ENCODE assay signal across 18 cellular contexts in the genomic region with DNA sequence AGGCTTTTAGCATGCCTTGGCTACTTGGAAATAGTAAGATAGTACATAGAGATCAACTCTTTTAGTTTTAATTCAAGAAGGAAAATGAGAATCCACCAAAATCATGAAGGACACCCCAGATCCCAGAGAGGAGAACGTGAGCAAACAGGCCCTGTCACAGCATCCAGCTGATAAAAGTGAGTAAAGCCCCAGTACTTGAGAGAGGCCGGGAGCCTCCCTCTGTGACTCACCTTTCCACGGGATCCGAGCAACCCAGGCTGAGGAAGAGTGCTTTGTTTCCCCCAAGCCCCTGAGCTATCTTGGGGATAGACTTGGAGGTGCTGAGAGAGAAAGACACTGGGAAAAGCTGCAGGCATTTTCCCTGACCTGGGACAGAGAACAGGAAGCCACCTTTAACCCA.
DNase-seq lines count a peak whose midpoint lies in the region; ATAC-seq, FAIRE-seq and TF ChIP-seq lines count a peak whose summit lies in the region.
"Had no signal": no experiment of that assay in that cellular context is flagged by ENCODE, and none has a peak within 500 bp of the region (broad histone marks: within the 10 kb centered on the region; RNA-seq: fewer than 3 reads in every experiment).

No MANE protein-coding gene starts in this region.

- in situ Hi-C loops in K562 (cut with MboI), result no loop called here

- H3K36me3 ChIP-seq in K562 (ENCODE audit: control insufficient read depth, insufficient read depth, low read length), result no peaks in the 10 kb centered on the region
- H3K36me3 ChIP-seq: HAP-1 had no signal

- peak; percentile 44 for FAIRE-seq in K562 (lab: Jason Lieb, UNC)
- FAIRE-seq: A204.1, GM12878 had no signal

- TF ChIP-seq RAD21 in K562 (CRISPR knock-in tag; conservative IDR thresholded peaks at IDR 0.05 in 1 of 2, IDR thresholded peaks at IDR 0.05 in 1 of 2), result no peak

- no peaks in the 10 kb centered on the region; the same call in 1 of the 2 replicates for H3K9me3 ChIP-seq in K562 (replicated peaks; ENCODE audit: control insufficient read depth, insufficient read depth, low read depth, low read length)
- H3K9me3 ChIP-seq: HAP-1 had no signal

- peaks cover 13% of the 10 kb centered on the region for H3K9me3 Mint-ChIP-seq in natural killer cell treated with Interleukin-12 subunit alpha and Interleukin-12 subunit beta and Interleukin-15 and Interleukin-18, amount 100 ng/mL, for 72 hours

- no peak overlapping the region for H3K4me3 ChIP-seq in K562
- H3K4me3 ChIP-seq: GM12878, GM23248, HAP-1 had no signal

- H3K36me3 Mint-ChIP-seq in natural killer cell treated with Interleukin-12 subunit alpha and Interleukin-12 subunit beta and Interleukin-15 and Interleukin-18, amount 100 ng/mL, for 72 hours, result peaks cover 21% of the 10 kb centered on the region

- intact Hi-C loops in K562 (cut with micrococcal nuclease), result no loop called here

- H3K9me1 ChIP-seq in K562 (ENCODE audit: control insufficient read depth, insufficient read depth, low read length), result no peaks in the 10 kb centered on the region

- WGBS in K562 (ENCODE audit: insufficient coverage, low coverage, missing lambda C conversion rate), result 0% methylated on average over 4 of the region's 4 CpGs

- TF ChIP-seq POLR2A in K562 (conservative IDR thresholded peaks at IDR 0.05), result no peak

- peaks cover 0 to 3% of the 10 kb centered on the region in 2 donors for H3K27me3 Mint-ChIP-seq in natural killer cell treated with Interleukin-12 subunit alpha and Interleukin-12 subunit beta and Interleukin-15 and Interleukin-18, amount 100 ng/mL, for 72 hours
- H3K27me3 Mint-ChIP-seq: CD4-positive, alpha-beta T cell had no signal

- no peaks in the 10 kb centered on the region for H3K79me2 ChIP-seq in K562 (ENCODE audit: control insufficient read depth, insufficient read depth, low read length)

- H4K20me1 ChIP-seq in K562 (replicated peaks; ENCODE audit: control insufficient read depth, insufficient read depth, low read length), result no peaks in the 10 kb centered on the region

- no peaks in the 10 kb centered on the region for H3K4me1 ChIP-seq in K562 (replicated peaks in 1 of 2; ENCODE audit: control insufficient read depth in 2 of 2, insufficient read depth in 2 of 2, low read length in 2 of 2)
- no peaks in the 10 kb centered on the region for H3K4me1 ChIP-seq in foreskin keratinocyte
- H3K4me1 ChIP-seq: HAP-1 had no signal

- TF ChIP-seq EP300 in K562 (IDR thresholded peaks at IDR 0.05; ENCODE audit: low read length), result no peak

- H3K4me3 Mint-ChIP-seq in natural killer cell treated with Interleukin-12 subunit alpha and Interleukin-12 subunit beta and Interleukin-15 and Interleukin-18, amount 100 ng/mL, for 72 hours, result no peak overlapping the region
- H3K4me3 Mint-ChIP-seq: CD4-positive, alpha-beta T cell had no signal

- TF ChIP-seq CTCF in K562 (IDR thresholded peaks at IDR 0.05 in 2 of 3, conservative IDR thresholded peaks at IDR 0.05 in 1 of 3; ENCODE audit: insufficient read depth in 2 of 3, low read depth in 1 of 3, low read length in 3 of 3), result no peak
- no peak for TF ChIP-seq CTCF in foreskin keratinocyte (conservative IDR thresholded peaks at IDR 0.05)

- H3K27me3 ChIP-seq in K562 (ENCODE audit: control insufficient read depth in 2 of 2, insufficient read depth in 2 of 2, low read length in 2 of 2) (no peaks in the 10 kb centered on the region), foreskin keratinocyte (no peaks in the 10 kb centered on the region)

- peak; percentile 19 for DNase-seq in ELR (ENCODE audit: low read depth)
- peak; percentile 21 for DNase-seq in RPMI7951 (ENCODE audit: low read depth)
- DNase-seq in K562 (ENCODE audit: extremely low read depth in 1 of 4, low spot score in 3 of 4), result no peak
- peak; percentile 24 to 58 for DNase-seq in foreskin keratinocyte
- no peak for DNase-seq in epidermal melanocyte (ENCODE audit: insufficient read length, low spot score)
- DNase-seq in natural killer cell treated with Interleukin-12 subunit alpha and Interleukin-12 subunit beta and Interleukin-15 and Interleukin-18, amount 100 ng/mL, for 72 hours (ENCODE audit: low spot score), result no peak
- DNase-seq: ACHN; CD4-positive, alpha-beta T cell; DMS153; DMS79; GM23248; IMR-90; KBM-7 had no signal

- ATAC-seq in K562 (no peak), foreskin keratinocyte (peak; percentile 98), HG02759 (IDR thresholded peaks at IDR 0.05; ENCODE audit: unreplicated experiment) (no peak)
- ATAC-seq in natural killer cell treated with Interleukin-12 subunit alpha and Interleukin-12 subunit beta and Interleukin-15 and Interleukin-18, amount 100 ng/mL, for 72 hours, result no peak
- ATAC-seq: GM12878 had no signal

- POLR2A ChIA-PET in K562 (lab: Yijun Ruan, JAX), result no interaction called here

- H2AFZ ChIP-seq in K562 (ENCODE audit: low read depth, low read length), result no peak overlapping the region
- H2AFZ ChIP-seq: GM23248 had no signal

- BruUV-seq in K562 (replicated peaks; lab: Mats Ljungman, UMichigan), result no TSS peak

- H3K27ac Mint-ChIP-seq in natural killer cell treated with Interleukin-12 subunit alpha and Interleukin-12 subunit beta and Interleukin-15 and Interleukin-18, amount 100 ng/mL, for 72 hours, result no peak overlapping the region
- H3K27ac Mint-ChIP-seq: CD4-positive, alpha-beta T cell had no signal

- CTCF ChIA-PET in K562 (lab: Yijun Ruan, JAX; ENCODE audit: low intra/inter-chr PET ratio), result no interaction called here

- H3K27ac ChIP-seq in K562 (ENCODE audit: extremely low read depth, low read depth, low read length) (no peak overlapping the region), foreskin keratinocyte (no peak overlapping the region)
- H3K27ac ChIP-seq: C4-2B, GM23248 had no signal

- no peak overlapping the region for H3K4me2 ChIP-seq in K562 (ENCODE audit: insufficient read depth, low read length)

- H3K9ac ChIP-seq in K562 (ENCODE audit: insufficient read depth in 1 of 2, low read depth in 2 of 2, low read length in 2 of 2), result no peak overlapping the region
- H3K9ac ChIP-seq: GM23248 had no signal

- no peaks in the 10 kb centered on the region for H3K4me1 Mint-ChIP-seq in natural killer cell treated with Interleukin-12 subunit alpha and Interleukin-12 subunit beta and Interleukin-15 and Interleukin-18, amount 100 ng/mL, for 72 hours (ENCODE audit: low read depth in 2 of 2)

TF ChIP-seq in K562, 482 proteins besides CTCF, POLR2A, EP300 and RAD21:
- TF ChIP-seq EGR1 (conservative IDR thresholded peaks at IDR 0.05) (no peak), ZKSCAN3 (CRISPR knock-in tag; IDR thresholded peaks at IDR 0.05) (no peak), NRF1 (conservative IDR thresholded peaks at IDR 0.05 in 1 of 2, IDR thresholded peaks at IDR 0.05 in 1 of 2) (no peak), ZNF3 (CRISPR knock-in tag; IDR thresholded peaks at IDR 0.05) (no peak), BMI1 (IDR thresholded peaks at IDR 0.05; ENCODE audit: low read length) (no peak), MTA1 (IDR thresholded peaks at IDR 0.05; ENCODE audit: borderline replicate concordance) (no peak), MCM2 (IDR thresholded peaks at IDR 0.05; ENCODE audit: low read depth) (no peak), NR2C1 (IDR thresholded peaks at IDR 0.05) (no peak), NR2C1 (tag; IDR thresholded peaks at IDR 0.05) (no peak)
- TF ChIP-seq, protein P1, sequence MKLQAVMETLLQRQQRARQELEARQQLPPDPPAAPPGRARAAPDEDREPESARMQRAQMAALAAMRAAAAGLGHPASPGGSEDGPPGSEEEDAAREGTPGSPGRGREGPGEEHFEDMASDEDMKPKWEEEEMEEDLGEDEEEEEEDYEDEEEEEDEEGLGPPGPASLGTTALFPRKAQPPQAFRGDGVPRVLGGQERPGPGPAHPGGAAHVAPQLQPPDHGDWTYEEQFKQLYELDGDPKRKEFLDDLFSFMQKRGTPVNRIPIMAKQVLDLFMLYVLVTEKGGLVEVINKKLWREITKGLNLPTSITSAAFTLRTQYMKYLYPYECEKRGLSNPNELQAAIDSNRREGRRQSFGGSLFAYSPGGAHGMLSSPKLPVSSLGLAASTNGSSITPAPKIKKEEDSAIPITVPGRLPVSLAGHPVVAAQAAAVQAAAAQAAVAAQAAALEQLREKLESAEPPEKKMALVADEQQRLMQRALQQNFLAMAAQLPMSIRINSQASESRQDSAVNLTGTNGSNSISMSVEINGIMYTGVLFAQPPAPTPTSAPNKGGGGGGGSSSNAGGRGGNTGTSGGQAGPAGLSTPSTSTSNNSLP (IDR thresholded peaks at IDR 0.05; ENCODE audit: borderline replicate concordance, low read depth, low read length), result no peak
- TF ChIP-seq, protein P2, sequence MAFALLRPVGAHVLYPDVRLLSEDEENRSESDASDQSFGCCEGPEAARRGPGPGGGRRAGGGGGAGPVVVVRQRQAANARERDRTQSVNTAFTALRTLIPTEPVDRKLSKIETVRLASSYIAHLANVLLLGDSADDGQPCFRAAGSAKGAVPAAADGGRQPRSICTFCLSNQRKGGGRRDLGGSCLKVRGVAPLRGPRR (CRISPR knock-in tag; IDR thresholded peaks at IDR 0.05), result no peak
- TF ChIP-seq, protein P3, sequence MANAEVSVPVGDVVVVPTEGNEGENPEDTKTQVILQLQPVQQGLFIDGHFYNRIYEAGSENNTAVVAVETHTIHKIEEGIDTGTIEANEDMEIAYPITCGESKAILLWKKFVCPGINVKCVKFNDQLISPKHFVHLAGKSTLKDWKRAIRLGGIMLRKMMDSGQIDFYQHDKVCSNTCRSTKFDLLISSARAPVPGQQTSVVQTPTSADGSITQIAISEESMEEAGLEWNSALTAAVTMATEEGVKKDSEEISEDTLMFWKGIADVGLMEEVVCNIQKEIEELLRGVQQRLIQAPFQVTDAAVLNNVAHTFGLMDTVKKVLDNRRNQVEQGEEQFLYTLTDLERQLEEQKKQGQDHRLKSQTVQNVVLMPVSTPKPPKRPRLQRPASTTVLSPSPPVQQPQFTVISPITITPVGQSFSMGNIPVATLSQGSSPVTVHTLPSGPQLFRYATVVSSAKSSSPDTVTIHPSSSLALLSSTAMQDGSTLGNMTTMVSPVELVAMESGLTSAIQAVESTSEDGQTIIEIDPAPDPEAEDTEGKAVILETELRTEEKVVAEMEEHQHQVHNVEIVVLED (CRISPR knock-in tag; IDR thresholded peaks at IDR 0.05), result no peak
- TF ChIP-seq, protein P4, sequence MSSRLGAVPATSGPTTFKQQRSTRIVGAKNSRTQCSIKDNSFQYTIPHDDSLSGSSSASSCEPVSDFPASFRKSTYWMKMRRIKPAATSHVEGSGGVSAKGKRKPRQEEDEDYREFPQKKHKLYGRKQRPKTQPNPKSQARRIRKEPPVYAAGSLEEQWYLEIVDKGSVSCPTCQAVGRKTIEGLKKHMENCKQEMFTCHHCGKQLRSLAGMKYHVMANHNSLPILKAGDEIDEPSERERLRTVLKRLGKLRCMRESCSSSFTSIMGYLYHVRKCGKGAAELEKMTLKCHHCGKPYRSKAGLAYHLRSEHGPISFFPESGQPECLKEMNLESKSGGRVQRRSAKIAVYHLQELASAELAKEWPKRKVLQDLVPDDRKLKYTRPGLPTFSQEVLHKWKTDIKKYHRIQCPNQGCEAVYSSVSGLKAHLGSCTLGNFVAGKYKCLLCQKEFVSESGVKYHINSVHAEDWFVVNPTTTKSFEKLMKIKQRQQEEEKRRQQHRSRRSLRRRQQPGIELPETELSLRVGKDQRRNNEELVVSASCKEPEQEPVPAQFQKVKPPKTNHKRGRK (tag; IDR thresholded peaks at IDR 0.05), result no peak

Comparison
In these comparisons a context has a peak if more than half of its experiments do, and no peak if none do; other contexts are left out.
1. DNase-seq: peak in ELR (single experiment), RPMI7951 (single experiment) and foreskin keratinocyte (2 of 2); none in K562 (0 of 4), epidermal melanocyte (single experiment) and natural killer cell treated with Interleukin-12 subunit alpha and Interleukin-12 subunit beta and Interleukin-15 and Interleukin-18, amount 100 ng/mL, for 72 hours (single experiment).